In genomic region chr18:48866028-48866733, GRCh38 we compare ENCODE assay signal across 9 cellular contexts.
DNase-seq lines count a peak whose midpoint lies in the region; ATAC-seq and TF ChIP-seq lines count a peak whose summit lies in the region.
"Had no signal": no experiment of that assay in that cellular context is flagged by ENCODE, and none has a peak within 500 bp of the region (broad histone marks: within the 10 kb centered on the region; RNA-seq: fewer than 3 reads in every experiment).

No MANE protein-coding gene starts in this region.

- no peak overlapping the region for H3K4me3 Mint-ChIP-seq in HFFc6
- H3K4me3 Mint-ChIP-seq: memory B cell had no signal

- H3K27ac ChIP-seq in dorsolateral prefrontal cortex = peak overlapping the region in 19 of 59 donors; percentile 3 to 55 (median 37)
- H3K27ac ChIP-seq in uterus = no peak overlapping the region

- peaks cover 6% of the 10 kb centered on the region; the same call in 1 of the 2 replicates for H3K9me3 Mint-ChIP-seq in HFFc6
- H3K9me3 Mint-ChIP-seq: memory B cell had no signal

- no peak overlapping the region for H3K27ac Mint-ChIP-seq in HFFc6
- H3K27ac Mint-ChIP-seq: memory B cell had no signal

- TF ChIP-seq POLR2A in uterus (IDR thresholded peaks at IDR 0.05) = no peak

- no peaks in the 10 kb centered on the region for H3K36me3 ChIP-seq in uterus

- ATAC-seq in GM19351 (IDR thresholded peaks at IDR 0.05; ENCODE audit: unreplicated experiment) = no peak

- peaks cover 28% of the 10 kb centered on the region for H3K36me3 Mint-ChIP-seq in HFFc6 (ENCODE audit: low read depth)
- H3K36me3 Mint-ChIP-seq: memory B cell had no signal

- TF ChIP-seq CTCF in dorsolateral prefrontal cortex (IDR thresholded peaks at IDR 0.05 in 54 of 56, conservative IDR thresholded peaks at IDR 0.05 in 2 of 56; ENCODE audit: low read depth in 1 of 56, partially characterized antibody in 56 of 56) (no peak), uterus (IDR thresholded peaks at IDR 0.05) (no peak), HFFc6 (IDR thresholded peaks at IDR 0.05) (no peak)

- DNase-seq in COLO668 (lab: John Stamatoyannopoulos, UW; ENCODE audit: unreplicated experiment) = peak; percentile 85
- DNase-seq in NCI-H2107 treated with DMSO at 0.1 percent for 48 hours (lab: John Stamatoyannopoulos, UW; ENCODE audit: unreplicated experiment) = peak; percentile 79
- DNase-seq in dorsolateral prefrontal cortex = peak in 9 of 10 donors; percentile 68 to 85 (median 81)
- peak; percentile 43 for DNase-seq in mucosa of gallbladder (ENCODE audit: low spot score)
- no peak for DNase-seq in germinal center (ENCODE audit: low spot score)
- no peak for DNase-seq in uterus
- no peak for DNase-seq in HFFc6

- H3K27me3 Mint-ChIP-seq in HFFc6 (ENCODE audit: insufficient read depth) = peaks cover 6% of the 10 kb centered on the region
- H3K27me3 Mint-ChIP-seq: memory B cell had no signal

- intact Hi-C loops in dorsolateral prefrontal cortex (cut with DNase I) (loop anchor here in 1 of 2 donors (5.0 kb wide), 2 partner anchors 36 to 176 kb away; no protein-coding TSS in a partner anchor), uterus (cut with DNase I; ENCODE audit: low total_unique reads) (no loop called here)

- H3K9me3 ChIP-seq in uterus = no peaks in the 10 kb centered on the region

- H3K4me1 ChIP-seq in uterus = no peaks in the 10 kb centered on the region

- peaks cover 19% of the 10 kb centered on the region for H3K4me1 Mint-ChIP-seq in HFFc6 (ENCODE audit: low read depth)

- H3K27me3 ChIP-seq in dorsolateral prefrontal cortex (no peaks in the 10 kb centered on the region), uterus (no peaks in the 10 kb centered on the region)

- peak overlapping the region in 8 of 59 donors; percentile 2 to 40 (median 14) for H3K4me3 ChIP-seq in dorsolateral prefrontal cortex
- no peak overlapping the region for H3K4me3 ChIP-seq in uterus

Comparison
In these comparisons a context has a peak if more than half of its experiments do, and no peak if none do; other contexts are left out.
1. DNase-seq: peak in COLO668 (single experiment), NCI-H2107 treated with DMSO at 0.1 percent for 48 hours (single experiment), dorsolateral prefrontal cortex (9 of 10) and mucosa of gallbladder (single experiment); none in germinal center (single experiment), uterus (0 of 2) and HFFc6 (single experiment).